In genomic region chr5:77748160-77748559, GRCh38 we compare ENCODE assay signal across 21 cellular contexts.
"Had no signal": no experiment of that assay in that cellular context is flagged by ENCODE, and none has a peak within 500 bp of the region (broad histone marks: within the 10 kb centered on the region; RNA-seq: fewer than 3 reads in every experiment).

No MANE protein-coding gene starts in this region.

- ATAC-seq: activated CD8-positive, alpha-beta T cell treated with anti-CD3 and anti-CD28 coated beads for 36 hours; activated T-cell treated with anti-CD3 and anti-CD28 coated beads, Interleukin-2, amount 50 U/mL, for 4 hours; activated T-helper 17 cell treated with anti-CD3 and anti-CD28 coated beads, Interleukin-2, amount 50 U/mL, for 72 hours; heart right ventricle; left ventricle myocardium superior; right cardiac atrium had no signal

- DNase-seq: activated B cell treated with CpG ODN at 0.5 μM for 24 hours; activated CD4-positive, alpha-beta T cell treated with anti-CD3 and anti-CD28 coated beads, Interleukin-2, amount 50 U/mL, for 1 hour; activated CD8-positive, alpha-beta T cell treated with anti-CD3 and anti-CD28 coated beads for 36 hours; activated T-cell treated with anti-CD3 and anti-CD28 coated beads, Interleukin-2, amount 50 U/mL, for 4 hours; anterior cingulate cortex; esophagus squamous epithelium; foreskin melanocyte; heart right ventricle; islet precursor cell; left cardiac atrium; left ventricle myocardium superior; naive B cell; right cardiac atrium; spleen; stimulated activated naive CD4-positive, alpha-beta T cell treated with Interleukin-2 at 50 U/mL for 16 hours; T-helper 9 cell; testis; transverse colon had no signal

- H3K4me3 ChIP-seq: esophagus squamous epithelium, heart right ventricle, spleen, testis, transverse colon had no signal

- H3K9me3 ChIP-seq: esophagus squamous epithelium, heart right ventricle, spleen, testis, transverse colon had no signal

- FAIRE-seq: bronchial epithelial cell, TTC549 had no signal

- H3K4me1 ChIP-seq: transverse colon had no signal

- H3K27me3 ChIP-seq: esophagus squamous epithelium, heart right ventricle, spleen, testis, transverse colon had no signal

- H3K36me3 ChIP-seq: esophagus squamous epithelium, heart right ventricle, transverse colon had no signal

- H3K27ac ChIP-seq: esophagus squamous epithelium, heart right ventricle, spleen, testis, transverse colon had no signal
